In genomic region chr16:10565167-10565566, GRCh38 we compare ENCODE assay signal across 25 cellular contexts. TPM values are rescaled to one million over a fixed set of nuclear protein-coding genes. Genes with fewer than 3 reads are reported as not detected.
DNase-seq lines count a peak whose midpoint lies in the region; ATAC-seq, FAIRE-seq and TF ChIP-seq lines count a peak whose summit lies in the region.
"Had no signal": no experiment of that assay in that cellular context is flagged by ENCODE, and none has a peak within 500 bp of the region (broad histone marks: within the 10 kb centered on the region; RNA-seq: fewer than 3 reads in every experiment).

No MANE protein-coding gene starts in this region.

- peak; percentile 18 for ATAC-seq in left lung
- no peak for ATAC-seq in HG02571 (IDR thresholded peaks at IDR 0.05; ENCODE audit: unreplicated experiment)
- ATAC-seq in mucosa of descending colon: no peak
- ATAC-seq: natural killer cell treated with Interleukin-12 subunit alpha and Interleukin-12 subunit beta and Interleukin-15 and Interleukin-18, amount 100 ng/mL, for 72 hours; stimulated activated naive CD8-positive, alpha-beta T cell treated with anti-CD3 and anti-CD28 coated beads, Interleukin-15, amount 100 ng/mL, for 72 hours had no signal

- in situ Hi-C loops in G401 (cut with HindIII; ENCODE audit: low sequenced_read_pairs): no loop called here

- H3K27me3 ChIP-seq in left lung (no peaks in the 10 kb centered on the region), stomach smooth muscle (ENCODE audit: control insufficient read depth in 1 of 2, insufficient read depth in 2 of 2, low read length in 2 of 2) (no peaks in the 10 kb centered on the region)
- H3K27me3 ChIP-seq: breast epithelium, Peyer's patch, sigmoid colon, SJCRH30 had no signal

- H3K36me3 ChIP-seq in left lung (no peaks in the 10 kb centered on the region), stomach smooth muscle (ENCODE audit: control insufficient read depth in 2 of 2, insufficient read depth in 2 of 2, low read length in 2 of 2) (no peaks in the 10 kb centered on the region), mucosa of descending colon (ENCODE audit: low read depth) (no peaks in the 10 kb centered on the region)
- H3K36me3 ChIP-seq: breast epithelium, Peyer's patch, sigmoid colon, SJCRH30 had no signal

- H3K9ac ChIP-seq in stomach smooth muscle (ENCODE audit: low read length in 2 of 2): no peak overlapping the region
- H3K9ac ChIP-seq: parathyroid adenoma had no signal

- H3K9me3 ChIP-seq in left lung: peaks cover 0 to 5% of the 10 kb centered on the region in 2 donors
- peaks cover 0 to 3% of the 10 kb centered on the region in 2 donors for H3K9me3 ChIP-seq in stomach smooth muscle (ENCODE audit: control insufficient read depth in 2 of 2, low read length in 2 of 2)
- no peaks in the 10 kb centered on the region for H3K9me3 ChIP-seq in mucosa of descending colon
- H3K9me3 ChIP-seq: Peyer's patch, sigmoid colon, SJCRH30 had no signal

- DNase-seq in G401 (ENCODE audit: low spot score) (peak; percentile 2), dermis blood vessel endothelial cell (peak; percentile 60), left lung (no peak), mucosa of descending colon (no peak), D721Med (ENCODE audit: insufficient read length, low spot score) (no peak)
- DNase-seq in NK-92 treated with Interleukin-12 subunit alpha and Interleukin-12 subunit beta, amount 100 ng/mL, for 24 hours (lab: John Stamatoyannopoulos, UW): no peak
- DNase-seq: activated CD4-positive, alpha-beta T cell treated with anti-CD3 and anti-CD28 coated beads for 4 hours; activated CD8-positive, alpha-beta memory T cell treated with anti-CD3 and anti-CD28 coated beads for 24 hours; activated naive CD4-positive, alpha-beta T cell; activated T-cell treated with anti-CD3 and anti-CD28 coated beads, Interleukin-2, amount 50 U/mL, for 24 hours; cortex of kidney; DMS79; NCI-H1694 treated with DMSO at 0.1 percent for 48 hours; NCI-H2171 treated with DMSO at 0.1 percent for 48 hours; NCI-H526; Peyer's patch; sigmoid colon; SJCRH30; stimulated activated naive CD8-positive, alpha-beta T cell treated with anti-CD3 and anti-CD28 coated beads, Interleukin-15, amount 100 ng/mL, for 72 hours had no signal

- H3K27ac ChIP-seq in left lung (peak overlapping the region; percentile 45 to 63), stomach smooth muscle (ENCODE audit: low read length) (peak overlapping the region; percentile 46)
- H3K27ac ChIP-seq: parathyroid adenoma, Peyer's patch, SJCRH30 had no signal

- no peak for TF ChIP-seq CTCF in left lung (IDR thresholded peaks at IDR 0.05)
- TF ChIP-seq CTCF in mucosa of descending colon (IDR thresholded peaks at IDR 0.05): no peak
- TF ChIP-seq CTCF in D721Med (IDR thresholded peaks at IDR 0.05; ENCODE audit: insufficient read depth, missing control alignments): no peak

- intact Hi-C loops in left lung (cut with DNase I): no loop called here
- intact Hi-C loops in mucosa of descending colon (cut with DNase I, micrococcal nuclease): no loop called here

- FAIRE-seq in D721Med (lab: Jason Lieb, UNC): no peak
- FAIRE-seq: HTR-8/SVneo had no signal

- peaks cover 15 to 71% of the 10 kb centered on the region in 2 donors for H3K4me1 ChIP-seq in left lung
- peaks cover 45% of the 10 kb centered on the region for H3K4me1 ChIP-seq in stomach smooth muscle (ENCODE audit: control insufficient read depth, insufficient read depth, low read length)
- no peaks in the 10 kb centered on the region for H3K4me1 ChIP-seq in mucosa of descending colon (ENCODE audit: low read depth)
- H3K4me1 ChIP-seq: breast epithelium, parathyroid adenoma, SJCRH30 had no signal

- H3K4me3 ChIP-seq in left lung (no peak overlapping the region), stomach smooth muscle (ENCODE audit: low read length in 2 of 2) (no peak overlapping the region), mucosa of descending colon (no peak overlapping the region)
- H3K4me3 ChIP-seq: breast epithelium, Peyer's patch, sigmoid colon, SJCRH30 had no signal

RNA-seq across cellular contexts. Expression of gene EMP2, which starts 15.2 kb away (rescaled TPM):
- total RNA-seq in G401 (2014; rRNA removed; shearing (Covaris generic)): 3.3 and 6.3 TPM in 2 replicates
- total RNA-seq in dermis blood vessel endothelial cell (43.7 and 67.6 TPM in 2 replicates), left lung (100 to 1,000 TPM; 263 to 487 TPM), mucosa of descending colon (10 to 100 TPM; 73.0 to 92.9 (median 84.3) TPM)
- total RNA-seq: natural killer cell treated with Interleukin-12 subunit alpha and Interleukin-12 subunit beta and Interleukin-15 and Interleukin-18, amount 100 ng/mL, for 72 hours had no signal

Comparison
In these comparisons a context has a peak if more than half of its experiments do, and no peak if none do; other contexts are left out.
1. DNase-seq: peak in G401 (single experiment) and dermis blood vessel endothelial cell (single experiment); none in left lung (0 of 2), mucosa of descending colon (0 of 3), D721Med (single experiment) and NK-92 treated with Interleukin-12 subunit alpha and Interleukin-12 subunit beta, amount 100 ng/mL, for 24 hours (single experiment).